In the genomic region with DNA sequence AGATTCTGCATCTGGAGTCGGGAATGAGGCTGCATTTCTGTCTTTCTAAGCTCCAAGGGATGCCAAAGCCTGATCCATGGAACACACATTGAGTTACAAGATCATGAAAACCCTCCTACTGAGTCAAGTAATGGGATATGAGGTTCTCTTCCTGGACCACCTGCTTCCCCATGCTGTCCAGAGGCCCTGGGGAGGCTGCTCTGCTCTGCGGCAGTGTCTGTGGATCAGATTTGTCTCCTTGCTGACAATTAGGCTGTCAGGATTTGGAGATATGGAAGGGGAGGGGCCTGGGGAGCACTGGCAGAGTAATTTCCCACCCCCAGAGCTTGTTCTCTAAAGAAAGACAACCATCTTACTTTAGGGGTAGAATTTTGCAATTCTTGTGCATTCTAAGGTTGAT, we compare ENCODE assay signal across 1 cellular context.
TF ChIP-seq lines count a peak whose summit lies in the region.

No MANE protein-coding gene starts in this region.

TF ChIP-seq in IMR-90, 13 proteins besides CTCF, POLR2A, EP300 and RAD21 (continued from another document):
- TF ChIP-seq MAZ (IDR thresholded peaks at IDR 0.05; ENCODE audit: borderline replicate concordance, low read depth, low read length) (no peak), MAFK (IDR thresholded peaks at IDR 0.05; ENCODE audit: low read depth, low read length) (no peak), CEBPB (IDR thresholded peaks at IDR 0.05; ENCODE audit: low read depth, low read length) (no peak), RCOR1 (IDR thresholded peaks at IDR 0.05; ENCODE audit: insufficient replicate concordance, low read length) (no peak), RFX5 (IDR thresholded peaks at IDR 0.05; ENCODE audit: low read depth, low read length) (no peak), MXI1 (IDR thresholded peaks at IDR 0.05; ENCODE audit: borderline replicate concordance, low read depth, low read length) (no peak), CHD1 (IDR thresholded peaks at IDR 0.05; ENCODE audit: low read depth, low read length) (no peak)
